8 cellular contexts compared by ENCODE assay signal in the genomic region with DNA sequence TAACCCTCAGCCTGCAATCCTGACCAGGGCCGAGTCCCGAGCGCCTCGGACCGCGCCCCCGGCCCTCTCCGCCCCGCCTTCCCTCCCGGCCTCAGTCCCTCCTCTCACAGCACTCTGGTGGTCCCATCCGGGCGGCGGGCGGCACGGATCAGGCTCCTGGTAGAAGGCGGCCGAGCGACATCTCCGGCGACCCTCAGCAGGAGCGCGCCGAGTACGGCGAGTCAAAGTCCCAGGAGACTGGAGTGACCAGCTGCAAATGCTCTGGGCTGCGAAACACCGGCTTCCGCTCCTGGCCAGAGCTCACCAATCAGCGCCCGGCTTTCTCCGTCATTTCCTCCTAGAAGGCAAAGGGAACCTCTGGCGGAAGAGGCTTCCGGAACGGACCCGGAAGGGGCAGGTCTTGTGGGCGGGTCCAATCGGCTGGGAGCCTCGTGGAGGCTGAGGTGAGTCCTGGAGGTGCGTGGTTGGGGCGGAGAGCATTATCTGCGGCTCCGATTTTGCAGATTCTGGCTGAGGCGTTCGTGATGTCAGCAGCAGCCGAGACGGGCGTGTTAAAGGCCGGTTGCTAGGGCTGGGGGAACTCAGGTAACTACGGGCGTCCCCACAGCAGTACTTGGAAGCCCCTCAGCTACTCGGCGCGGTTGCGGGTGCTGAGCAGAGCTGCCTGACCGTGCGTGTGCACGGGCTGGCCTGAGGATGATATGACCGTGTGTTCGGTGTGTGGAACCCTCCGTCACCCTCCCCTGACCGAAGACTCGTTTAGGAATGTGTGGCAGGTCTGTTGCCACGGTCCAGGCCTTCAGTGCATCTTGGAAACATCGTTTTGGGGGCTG. TPM values are rescaled to one million over a fixed set of nuclear protein-coding genes. Genes with fewer than 3 reads are reported as not detected.
DNase-seq lines count a peak whose midpoint lies in the region; ATAC-seq lines count a peak whose summit lies in the region.

A gene with protein sequence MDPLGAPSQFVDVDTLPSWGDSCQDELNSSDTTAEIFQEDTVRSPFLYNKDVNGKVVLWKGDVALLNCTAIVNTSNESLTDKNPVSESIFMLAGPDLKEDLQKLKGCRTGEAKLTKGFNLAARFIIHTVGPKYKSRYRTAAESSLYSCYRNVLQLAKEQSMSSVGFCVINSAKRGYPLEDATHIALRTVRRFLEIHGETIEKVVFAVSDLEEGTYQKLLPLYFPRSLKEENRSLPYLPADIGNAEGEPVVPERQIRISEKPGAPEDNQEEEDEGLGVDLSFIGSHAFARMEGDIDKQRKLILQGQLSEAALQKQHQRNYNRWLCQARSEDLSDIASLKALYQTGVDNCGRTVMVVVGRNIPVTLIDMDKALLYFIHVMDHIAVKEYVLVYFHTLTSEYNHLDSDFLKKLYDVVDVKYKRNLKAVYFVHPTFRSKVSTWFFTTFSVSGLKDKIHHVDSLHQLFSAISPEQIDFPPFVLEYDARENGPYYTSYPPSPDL (minus strand): TSS at position 282 of the 833 bp plus-strand sequence. CDS start 9,264 bp downstream, outside the sequence.
A gene (plus strand): TSS at position 400 of the 833 bp plus-strand sequence. CDS start 3,581 bp downstream, outside the sequence.

- H3K9me3 Mint-ChIP-seq in effector memory CD8-positive, alpha-beta T cell: no peaks in the 10 kb centered on the region

- H3K27me3 Mint-ChIP-seq in effector memory CD8-positive, alpha-beta T cell: no peaks in the 10 kb centered on the region

- H3K4me3 Mint-ChIP-seq in effector memory CD8-positive, alpha-beta T cell: peak within 1 kb of the TSS; percentile 91

- H3K36me3 Mint-ChIP-seq in effector memory CD8-positive, alpha-beta T cell (ENCODE audit: insufficient read depth): peaks cover 29% of the 10 kb centered on the region

- peak within 1 kb of the TSS; percentile 95 to 98 for H3K27ac Mint-ChIP-seq in effector memory CD8-positive, alpha-beta T cell

- peaks cover 29 to 55% of the 10 kb centered on the region in 2 donors for H3K4me1 Mint-ChIP-seq in effector memory CD8-positive, alpha-beta T cell (ENCODE audit: low read depth in 2 of 2)

- peak; percentile 92 for ATAC-seq in GM21360 (IDR thresholded peaks at IDR 0.05; ENCODE audit: unreplicated experiment)
- peak; percentile 88 for ATAC-seq in effector memory CD8-positive, alpha-beta T cell (replicated peaks)

- DNase-seq in COLO668 (lab: John Stamatoyannopoulos, UW; ENCODE audit: unreplicated experiment): peak; percentile 99
- peak; percentile 96 for DNase-seq in HT1080 (ENCODE audit: low read depth)
- peak; percentile 98 for DNase-seq in NOMO-1 treated with DMSO at 0.1 percent for 48 hours (lab: John Stamatoyannopoulos, UW; ENCODE audit: unreplicated experiment)
- peak; percentile 88 to 91 for DNase-seq in activated CD8-positive, alpha-beta memory T cell treated with anti-CD3 and anti-CD28 coated beads for 4 hours (ENCODE audit: low read depth in 2 of 2)
- DNase-seq in effector memory CD8-positive, alpha-beta T cell: peak; percentile 94 to 97 (median 95)
- DNase-seq in medulla oblongata (ENCODE audit: extremely low spot score): peak; percentile 99
- peak; percentile 92 for DNase-seq in stimulated activated CD8-positive, alpha-beta memory T cell treated with anti-CD3 and anti-CD28 coated beads, Interleukin-12 subunit alpha, Interleukin-12 subunit beta, amount 100 ng/mL, for 1 hour (ENCODE audit: low read depth)

RNA-seq across cellular contexts. Expression of the first gene that starts in this region (rescaled TPM):
- 16.7 and 18.6 TPM in 2 replicates for total RNA-seq in HT1080 (2014; rRNA removed; shearing (Covaris generic))
- 19.0 and 21.4 TPM in 2 replicates for polyA plus RNA-seq in HT1080 (2015; cell fraction: cytosol; rRNA removed)
- 16.1 and 16.7 TPM in 2 replicates for polyA plus RNA-seq in HT1080 (2015; cell fraction: nucleus; rRNA removed)

RNA-seq across cellular contexts. Expression of the second gene that starts in this region (rescaled TPM):
- total RNA-seq in HT1080 (2014; rRNA removed; shearing (Covaris generic)): 67.0 and 90.8 TPM in 2 replicates
- polyA plus RNA-seq in HT1080 (2015; cell fraction: cytosol; rRNA removed): 37.0 and 59.3 TPM in 2 replicates
- polyA plus RNA-seq in HT1080 (2015; cell fraction: nucleus; rRNA removed): 141 and 142 TPM in 2 replicates

Comparison
In these comparisons a context has a peak if more than half of its experiments do, and no peak if none do; other contexts are left out.
1. Peak in every context shown above with its lines: DNase-seq and ATAC-seq.